Comparison of ENCODE assay signal across 8 cellular contexts in genomic region chr3:47825590-47825989, GRCh38. TPM values are rescaled to one million over a fixed set of nuclear protein-coding genes. Genes with fewer than 3 reads are reported as not detected.
A peak's percentile ranks its signal among the peaks of the same experiment; 100 is the strongest.
DNase-seq lines count a peak whose midpoint lies in the region; ATAC-seq and TF ChIP-seq lines count a peak whose summit lies in the region.

No MANE protein-coding gene starts in this region.

- peak; percentile 3 for ATAC-seq in Panc1

- H3K4me3 Mint-ChIP-seq in progenitor cell of endocrine pancreas (ENCODE audit: low read depth), result peak overlapping the region; percentile 89

- in situ Hi-C loops in Panc1 (cut with HindIII; ENCODE audit: low pct_unique_long_range_greater_than_20kb, low sequenced_read_pairs), result no loop called here

- H3K27ac Mint-ChIP-seq in progenitor cell of endocrine pancreas, result peak overlapping the region; percentile 93

- intact Hi-C loops in Panc1 (cut with micrococcal nuclease; ENCODE audit: unreplicated experiment), result no loop called here
- intact Hi-C loops in esophagus squamous epithelium (cut with DNase I), result no loop called here

- H3K4me1 Mint-ChIP-seq in progenitor cell of endocrine pancreas (ENCODE audit: low read depth), result peaks cover 16% of the 10 kb centered on the region

- 16 to 60% methylated on average over 1 to 6 of the region's 7 CpGs for WGBS in esophagus squamous epithelium, 2 donors

- POLR2A ChIA-PET in Panc1 (lab: Charles Lee), result interaction anchor here (0.6 to 0.7 kb wide), 2 partner anchors 11 to 236 kb away, joined by 3 to 5 read pairs; no protein-coding TSS in a partner anchor

- H3K4me3 ChIP-seq in GM06990 (replicated peaks; ENCODE audit: low read depth, low read length) (peak overlapping the region; percentile 99), Panc1 (ENCODE audit: low read depth in 2 of 2, low read length in 2 of 2) (peak overlapping the region; percentile 87 to 97), esophagus squamous epithelium (peak overlapping the region; percentile 81 to 89 (median 86))

- H3K27me3 ChIP-seq in GM06990 (replicated peaks; ENCODE audit: control insufficient read depth, insufficient read depth, low read length), result no peaks in the 10 kb centered on the region
- H3K27me3 ChIP-seq in Panc1 (ENCODE audit: control insufficient read depth, insufficient read depth, low read length), result no peaks in the 10 kb centered on the region
- no peaks in the 10 kb centered on the region for H3K27me3 ChIP-seq in esophagus squamous epithelium

- no TSS peak for BruUV-seq in Panc1 (replicated peaks; lab: Mats Ljungman, UMichigan)

- CTCF ChIA-PET in Panc1 (lab: Charles Lee), result interaction anchor here (0.7 kb wide), 1 partner anchor 29 kb away, joined by 3 read pairs; no protein-coding TSS in a partner anchor

- H3K36me3 ChIP-seq in GM06990 (ENCODE audit: control insufficient read depth, insufficient read depth, low read length) (peaks cover 11% of the 10 kb centered on the region), Panc1 (ENCODE audit: control insufficient read depth, insufficient read depth, low read length) (peaks cover 10% of the 10 kb centered on the region), esophagus squamous epithelium (peaks cover 18 to 57% (median 26%) of the 10 kb centered on the region in 3 donors)

- no peak for TF ChIP-seq POLR2A in esophagus squamous epithelium (IDR thresholded peaks at IDR 0.05)

- H3K9me3 ChIP-seq in Panc1 (ENCODE audit: control insufficient read depth, insufficient read depth, low read depth, low read length) (no peaks in the 10 kb centered on the region), esophagus squamous epithelium (no peaks in the 10 kb centered on the region)

- H3K4me1 ChIP-seq in Panc1 (ENCODE audit: control insufficient read depth, insufficient read depth, low read length), result peaks cover 10% of the 10 kb centered on the region
- peaks cover 8 to 30% (median 19%) of the 10 kb centered on the region in 3 donors for H3K4me1 ChIP-seq in esophagus squamous epithelium

- H3K36me3 Mint-ChIP-seq in progenitor cell of endocrine pancreas (ENCODE audit: insufficient read depth), result peaks cover 17% of the 10 kb centered on the region

- no peak for DNase-seq in GM06990 (ENCODE audit: extremely low read depth, insufficient read length)
- DNase-seq in Panc1 (ENCODE audit: low read depth, low spot score), result no peak
- no peak for DNase-seq in esophagus squamous epithelium (lab: John Stamatoyannopoulos, UW)
- no peak for DNase-seq in progenitor cell of endocrine pancreas (ENCODE audit: low spot score, unreplicated experiment)
- DNase-seq in NCI-H1092 (lab: John Stamatoyannopoulos, UW), result no peak
- no peak for DNase-seq in NCI-H774 (lab: John Stamatoyannopoulos, UW)
- no peak for DNase-seq in cerebellar nuclear complex (lab: John Stamatoyannopoulos, UW)
- no peak for DNase-seq in NCI-H526 treated with DMSO at 0.1 percent for 48 hours (lab: John Stamatoyannopoulos, UW)

- H3K27me3 Mint-ChIP-seq in progenitor cell of endocrine pancreas, result no peaks in the 10 kb centered on the region

- TF ChIP-seq CTCF in GM06990 (IDR thresholded peaks at IDR 0.05; ENCODE audit: insufficient read depth, low read length, poor library complexity, severe bottlenecking) (no peak), Panc1 (IDR thresholded peaks at IDR 0.05) (no peak), esophagus squamous epithelium (IDR thresholded peaks at IDR 0.05) (no peak), progenitor cell of endocrine pancreas (IDR thresholded peaks at IDR 0.05; ENCODE audit: unreplicated experiment) (no peak)

- H3K27ac ChIP-seq in Panc1 (ENCODE audit: low read length) (peak overlapping the region; percentile 89), esophagus squamous epithelium (peak overlapping the region; percentile 72 to 90 (median 84))

- H3K9me3 Mint-ChIP-seq in progenitor cell of endocrine pancreas (ENCODE audit: low read depth), result no peaks in the 10 kb centered on the region

RNA-seq across cellular contexts. Expression of gene DHX30, which starts 22.7 kb away (rescaled TPM):
- total RNA-seq in Panc1 (2021; ENCODE audit: unreplicated experiment), result 65.1 TPM
- polyA plus RNA-seq in Panc1 (2012; ENCODE audit: insufficient read length), result 67.2 TPM
- 10 to 100 TPM; 32.8 to 63.5 (median 44.8) TPM for total RNA-seq in esophagus squamous epithelium
- 115 and 130 TPM in 2 replicates for total RNA-seq in progenitor cell of endocrine pancreas

RNA-seq across cellular contexts. Expression of gene SMARCC1, which starts 43.9 kb away (rescaled TPM):
- 84.2 TPM for total RNA-seq in Panc1 (2021; ENCODE audit: unreplicated experiment)
- polyA plus RNA-seq in Panc1 (2012; ENCODE audit: insufficient read length), result 45.4 TPM
- total RNA-seq in esophagus squamous epithelium, result 10 to 100 TPM; 28.2 to 51.7 (median 31.2) TPM
- total RNA-seq in progenitor cell of endocrine pancreas, result 250 and 257 TPM in 2 replicates
